ENCODE assay signal across 1 cellular context in genomic region chr19:45091031-45091918, GRCh38.
TF ChIP-seq lines count a peak whose summit lies in the region.

No MANE protein-coding gene starts in this region.

TF ChIP-seq in HEK293, 187 proteins besides CTCF, POLR2A, EP300 and RAD21 (continued from another document and continues in another):
- peak; percentile 68 for TF ChIP-seq INSM2 (tag by site-specific recombination; IDR thresholded peaks at IDR 0.05)
- peak; percentile 45; the same call in 1 of the 2 replicates for TF ChIP-seq ZNF169 (tag by site-specific recombination; IDR thresholded peaks at IDR 0.05)
- TF ChIP-seq ZSCAN5A (tag by site-specific recombination; IDR thresholded peaks at IDR 0.05) = no peak
- 0 out of 2 replicates have a peak, but pooled peaks have one; percentile 15 for TF ChIP-seq OVOL3 (tag by site-specific recombination; IDR thresholded peaks at IDR 0.05)
- TF ChIP-seq ZNF585B (tag by site-specific recombination; IDR thresholded peaks at IDR 0.05) = no peak
- peak; percentile 76 for TF ChIP-seq ZNF501 (tag by site-specific recombination; IDR thresholded peaks at IDR 0.05)
- peak; percentile 74 for TF ChIP-seq YY1 (tag by site-specific recombination; IDR thresholded peaks at IDR 0.05)
- peak; percentile 10; the same call in 1 of the 2 replicates for TF ChIP-seq ZNF623 (tag by site-specific recombination; IDR thresholded peaks at IDR 0.05)
- 0 out of 2 replicates have a peak, but pooled peaks have one; percentile 16 for TF ChIP-seq ZNF548 (tag by site-specific recombination; IDR thresholded peaks at IDR 0.05)
- TF ChIP-seq KLF1 (tag by site-specific recombination; IDR thresholded peaks at IDR 0.05) = peak; percentile 83
- peak; percentile 29; the same call in 1 of the 2 replicates for TF ChIP-seq ZSCAN4 (tag by site-specific recombination; IDR thresholded peaks at IDR 0.05)
- peak; percentile 64 for TF ChIP-seq ZNF692 (tag by site-specific recombination; IDR thresholded peaks at IDR 0.05)
- TF ChIP-seq ZFP3 (tag by site-specific recombination; IDR thresholded peaks at IDR 0.05; ENCODE audit: low read depth) = no peak
- TF ChIP-seq ZBTB10 (tag by site-specific recombination; IDR thresholded peaks at IDR 0.05) = 0 out of 2 replicates have a peak, but pooled peaks have one; percentile 52
- TF ChIP-seq ZNF426 (tag by site-specific recombination; IDR thresholded peaks at IDR 0.05) = no peak
- TF ChIP-seq PRDM1 (tag by site-specific recombination; IDR thresholded peaks at IDR 0.05) = peak; percentile 75
- TF ChIP-seq ZNF521 (tag by site-specific recombination; IDR thresholded peaks at IDR 0.05) = no peak
- no peak for TF ChIP-seq ZNF433 (tag by site-specific recombination; IDR thresholded peaks at IDR 0.05; ENCODE audit: low read depth)
- no peak for TF ChIP-seq ZNF654 (tag by site-specific recombination; IDR thresholded peaks at IDR 0.05; ENCODE audit: low read depth)
- no peak for TF ChIP-seq ZNF544 (tag by site-specific recombination; IDR thresholded peaks at IDR 0.05)
- peak; percentile 20; the same call in 1 of the 2 replicates for TF ChIP-seq ZNF639 (tag by site-specific recombination; IDR thresholded peaks at IDR 0.05)
- no peak for TF ChIP-seq ZNF830 (tag by site-specific recombination; IDR thresholded peaks at IDR 0.05; ENCODE audit: low read depth)
- no peak for TF ChIP-seq SETDB1 (IDR thresholded peaks at IDR 0.05; ENCODE audit: insufficient read length, low read length)
- no peak for TF ChIP-seq ZNF138 (tag by site-specific recombination; IDR thresholded peaks at IDR 0.05; ENCODE audit: borderline replicate concordance)
- TF ChIP-seq ZBTB20 (tag by site-specific recombination; IDR thresholded peaks at IDR 0.05) = peak; percentile 45; the same call in 1 of the 2 replicates
- no peak for TF ChIP-seq ZNF112 (tag by site-specific recombination; IDR thresholded peaks at IDR 0.05)
- TF ChIP-seq KLF7 (tag by site-specific recombination; IDR thresholded peaks at IDR 0.05; ENCODE audit: borderline replicate concordance) = peak; percentile 82; the same call in 1 of the 2 replicates
- 0 out of 2 replicates have a peak, but pooled peaks have one; percentile 56 for TF ChIP-seq ZNF280D (tag by site-specific recombination; IDR thresholded peaks at IDR 0.05)
- 0 out of 2 replicates have a peak, but pooled peaks have one; percentile 45 for TF ChIP-seq ZNF600 (tag by site-specific recombination; IDR thresholded peaks at IDR 0.05)
- peak; percentile 96 for TF ChIP-seq KLF16 (tag by site-specific recombination; IDR thresholded peaks at IDR 0.05)
- TF ChIP-seq HOXA7 (CRISPR knock-in tag; IDR thresholded peaks at IDR 0.05; ENCODE audit: borderline replicate concordance) = no peak
- peak; percentile 95 for TF ChIP-seq ZNF660 (tag by site-specific recombination; IDR thresholded peaks at IDR 0.05)
- no peak for TF ChIP-seq ZNF747 (tag by site-specific recombination; IDR thresholded peaks at IDR 0.05)
- peak; percentile 37; the same call in 1 of the 2 replicates for TF ChIP-seq ZNF76 (tag by site-specific recombination; IDR thresholded peaks at IDR 0.05; ENCODE audit: borderline replicate concordance, low read depth)
- TF ChIP-seq ZSCAN30 (tag by site-specific recombination; IDR thresholded peaks at IDR 0.05) = peak; percentile 99
- TF ChIP-seq SP2 (tag by site-specific recombination; IDR thresholded peaks at IDR 0.05) = peak; percentile 62
- TF ChIP-seq ZSCAN16 (tag by site-specific recombination; IDR thresholded peaks at IDR 0.05) = no peak
- no peak for TF ChIP-seq ZBTB49 (tag by site-specific recombination; IDR thresholded peaks at IDR 0.05; ENCODE audit: low read depth)
- no peak for TF ChIP-seq ZFP41 (tag by site-specific recombination; IDR thresholded peaks at IDR 0.05; ENCODE audit: borderline replicate concordance)
- peak; percentile 95 for TF ChIP-seq KLF9 (tag by site-specific recombination; IDR thresholded peaks at IDR 0.05; ENCODE audit: low read depth)
- TF ChIP-seq TSHZ1 (tag by site-specific recombination; IDR thresholded peaks at IDR 0.05; ENCODE audit: borderline replicate concordance) = 0 out of 2 replicates have a peak, but pooled peaks have one; percentile 34
- no peak; the same call in 1 of the 2 replicates for TF ChIP-seq ZBTB8A (tag by site-specific recombination; IDR thresholded peaks at IDR 0.05)
- TF ChIP-seq ZNF510 (tag by site-specific recombination; IDR thresholded peaks at IDR 0.05; ENCODE audit: insufficient replicate concordance) = no peak
